Comparison of ENCODE assay signal across 2 cellular contexts in genomic region chr4:40575846-40576245, GRCh38.
TF ChIP-seq lines count a peak whose summit lies in the region.

No MANE protein-coding gene starts in this region.

TF ChIP-seq in A549, 52 proteins besides CTCF, POLR2A, EP300 and RAD21 (continued from another document):
- TF ChIP-seq, protein P1, sequence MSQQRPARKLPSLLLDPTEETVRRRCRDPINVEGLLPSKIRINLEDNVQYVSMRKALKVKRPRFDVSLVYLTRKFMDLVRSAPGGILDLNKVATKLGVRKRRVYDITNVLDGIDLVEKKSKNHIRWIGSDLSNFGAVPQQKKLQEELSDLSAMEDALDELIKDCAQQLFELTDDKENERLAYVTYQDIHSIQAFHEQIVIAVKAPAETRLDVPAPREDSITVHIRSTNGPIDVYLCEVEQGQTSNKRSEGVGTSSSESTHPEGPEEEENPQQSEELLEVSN (IDR thresholded peaks at IDR 0.05; ENCODE audit: borderline replicate concordance, low read depth): no peak
TF ChIP-seq in A549: peak in this region for 0.

TF ChIP-seq in GM12878, 131 proteins besides CTCF, POLR2A, EP300 and RAD21:
- TF ChIP-seq NKRF (conservative IDR thresholded peaks at IDR 0.05) (no peak), BMI1 (IDR thresholded peaks at IDR 0.05; ENCODE audit: borderline replicate concordance) (no peak), ZNF592 (IDR thresholded peaks at IDR 0.05) (no peak), ZBTB4 (CRISPR knock-in tag; IDR thresholded peaks at IDR 0.05) (no peak), MEF2A (IDR thresholded peaks at IDR 0.05; ENCODE audit: insufficient read depth, low read depth, low read length) (no peak), PBX3 (IDR thresholded peaks at IDR 0.05; ENCODE audit: insufficient replicate concordance, low read depth, low read length) (no peak), RBBP5 (conservative IDR thresholded peaks at IDR 0.05) (no peak), ATF7 (IDR thresholded peaks at IDR 0.05; ENCODE audit: low read depth) (no peak), NFYA (IDR thresholded peaks at IDR 0.05; ENCODE audit: borderline replicate concordance, low read depth, low read length) (no peak), KLF5 (IDR thresholded peaks at IDR 0.05; ENCODE audit: partially characterized antibody) (no peak), KAT2A (conservative IDR thresholded peaks at IDR 0.05; ENCODE audit: control insufficient read depth, low read depth, low read length) (no peak), SMAD1 (IDR thresholded peaks at IDR 0.05; ENCODE audit: low read depth, partially characterized antibody) (no peak), POLR2AphosphoS2 (IDR thresholded peaks at IDR 0.05; ENCODE audit: low read depth, low read length) (no peak)
- TF ChIP-seq, protein P2, sequence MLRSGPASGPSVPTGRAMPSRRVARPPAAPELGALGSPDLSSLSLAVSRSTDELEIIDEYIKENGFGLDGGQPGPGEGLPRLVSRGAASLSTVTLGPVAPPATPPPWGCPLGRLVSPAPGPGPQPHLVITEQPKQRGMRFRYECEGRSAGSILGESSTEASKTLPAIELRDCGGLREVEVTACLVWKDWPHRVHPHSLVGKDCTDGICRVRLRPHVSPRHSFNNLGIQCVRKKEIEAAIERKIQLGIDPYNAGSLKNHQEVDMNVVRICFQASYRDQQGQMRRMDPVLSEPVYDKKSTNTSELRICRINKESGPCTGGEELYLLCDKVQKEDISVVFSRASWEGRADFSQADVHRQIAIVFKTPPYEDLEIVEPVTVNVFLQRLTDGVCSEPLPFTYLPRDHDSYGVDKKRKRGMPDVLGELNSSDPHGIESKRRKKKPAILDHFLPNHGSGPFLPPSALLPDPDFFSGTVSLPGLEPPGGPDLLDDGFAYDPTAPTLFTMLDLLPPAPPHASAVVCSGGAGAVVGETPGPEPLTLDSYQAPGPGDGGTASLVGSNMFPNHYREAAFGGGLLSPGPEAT (IDR thresholded peaks at IDR 0.05; ENCODE audit: low read depth): no peak
- TF ChIP-seq, protein P3, sequence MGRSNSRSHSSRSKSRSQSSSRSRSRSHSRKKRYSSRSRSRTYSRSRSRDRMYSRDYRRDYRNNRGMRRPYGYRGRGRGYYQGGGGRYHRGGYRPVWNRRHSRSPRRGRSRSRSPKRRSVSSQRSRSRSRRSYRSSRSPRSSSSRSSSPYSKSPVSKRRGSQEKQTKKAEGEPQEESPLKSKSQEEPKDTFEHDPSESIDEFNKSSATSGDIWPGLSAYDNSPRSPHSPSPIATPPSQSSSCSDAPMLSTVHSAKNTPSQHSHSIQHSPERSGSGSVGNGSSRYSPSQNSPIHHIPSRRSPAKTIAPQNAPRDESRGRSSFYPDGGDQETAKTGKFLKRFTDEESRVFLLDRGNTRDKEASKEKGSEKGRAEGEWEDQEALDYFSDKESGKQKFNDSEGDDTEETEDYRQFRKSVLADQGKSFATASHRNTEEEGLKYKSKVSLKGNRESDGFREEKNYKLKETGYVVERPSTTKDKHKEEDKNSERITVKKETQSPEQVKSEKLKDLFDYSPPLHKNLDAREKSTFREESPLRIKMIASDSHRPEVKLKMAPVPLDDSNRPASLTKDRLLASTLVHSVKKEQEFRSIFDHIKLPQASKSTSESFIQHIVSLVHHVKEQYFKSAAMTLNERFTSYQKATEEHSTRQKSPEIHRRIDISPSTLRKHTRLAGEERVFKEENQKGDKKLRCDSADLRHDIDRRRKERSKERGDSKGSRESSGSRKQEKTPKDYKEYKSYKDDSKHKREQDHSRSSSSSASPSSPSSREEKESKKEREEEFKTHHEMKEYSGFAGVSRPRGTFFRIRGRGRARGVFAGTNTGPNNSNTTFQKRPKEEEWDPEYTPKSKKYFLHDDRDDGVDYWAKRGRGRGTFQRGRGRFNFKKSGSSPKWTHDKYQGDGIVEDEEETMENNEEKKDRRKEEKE (IDR thresholded peaks at IDR 0.05): no peak
- TF ChIP-seq, protein P4, sequence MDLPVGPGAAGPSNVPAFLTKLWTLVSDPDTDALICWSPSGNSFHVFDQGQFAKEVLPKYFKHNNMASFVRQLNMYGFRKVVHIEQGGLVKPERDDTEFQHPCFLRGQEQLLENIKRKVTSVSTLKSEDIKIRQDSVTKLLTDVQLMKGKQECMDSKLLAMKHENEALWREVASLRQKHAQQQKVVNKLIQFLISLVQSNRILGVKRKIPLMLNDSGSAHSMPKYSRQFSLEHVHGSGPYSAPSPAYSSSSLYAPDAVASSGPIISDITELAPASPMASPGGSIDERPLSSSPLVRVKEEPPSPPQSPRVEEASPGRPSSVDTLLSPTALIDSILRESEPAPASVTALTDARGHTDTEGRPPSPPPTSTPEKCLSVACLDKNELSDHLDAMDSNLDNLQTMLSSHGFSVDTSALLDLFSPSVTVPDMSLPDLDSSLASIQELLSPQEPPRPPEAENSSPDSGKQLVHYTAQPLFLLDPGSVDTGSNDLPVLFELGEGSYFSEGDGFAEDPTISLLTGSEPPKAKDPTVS (IDR thresholded peaks at IDR 0.05; ENCODE audit: low read depth, low read length): no peak
TF ChIP-seq in GM12878: peak in this region for 0.
